ENCODE assay signal across 34 cellular contexts in genomic region chr9:108434502-108434901, GRCh38.
A peak's percentile ranks its signal among the peaks of the same experiment; 100 is the strongest.
DNase-seq lines count a peak whose midpoint lies in the region; TF ChIP-seq lines count a peak whose summit lies in the region.
"Had no signal": no experiment of that assay in that cellular context is flagged by ENCODE, and none has a peak within 500 bp of the region (broad histone marks: within the 10 kb centered on the region; RNA-seq: fewer than 3 reads in every experiment).

No MANE protein-coding gene starts in this region.

- no peak overlapping the region for H3K27ac ChIP-seq in coronary artery
- H3K27ac ChIP-seq: A549, cardiac muscle cell, gastrocnemius medialis, right atrium auricular region, SJSA1, stomach, vagina, VCaP had no signal

- TF ChIP-seq CTCF in AG10803 (conservative IDR thresholded peaks at IDR 0.05; ENCODE audit: low read length) (no peak), cardiac fibroblast (IDR thresholded peaks at IDR 0.05; ENCODE audit: low read depth, low read length) (no peak), coronary artery (IDR thresholded peaks at IDR 0.05) (no peak)

- intact Hi-C loops in cardiac septum (cut with DNase I): loop anchor here (10.0 kb wide), 1 partner anchor 950 kb away; the partner anchor contains the start of gene KLF4

- DNase-seq in AG10803 (ENCODE audit: low read depth) (peak; percentile 29), HS-5 (ENCODE audit: low read depth) (peak; percentile 61), cardiac fibroblast (ENCODE audit: low read depth in 2 of 2) (peak; percentile 49 to 58), kidney tubule cell (ENCODE audit: low spot score) (peak; percentile 14), cardiac septum (ENCODE audit: low spot score) (no peak), coronary artery (ENCODE audit: low spot score) (no peak), NCI-H146 treated with DMSO at 0.1 percent for 48 hours (lab: John Stamatoyannopoulos, UW; ENCODE audit: unreplicated experiment) (no peak), NCI-H1417 (lab: John Stamatoyannopoulos, UW) (no peak)
- DNase-seq: activated CD4-positive, alpha-beta T cell treated with anti-CD3 and anti-CD28 coated beads for 36 hours; activated CD8-positive, alpha-beta T cell treated with anti-CD3 and anti-CD28 coated beads, Interleukin-2, amount 10 ng/mL, durations not matched to agents 7 days and 5 days; anterior cingulate cortex; BE2C; CD8-positive, alpha-beta memory T cell; effector memory CD8-positive, alpha-beta T cell; gastrocnemius medialis; KBM-7; kidney glomerular epithelial cell; mammary epithelial cell; MG63; NCI-H1105 treated with DMSO at 0.1 percent for 48 hours; NCI-H2081; NCI-H2227 treated with DMSO at 0.1 percent for 48 hours; posterior cingulate gyrus; stimulated activated CD4-positive, alpha-beta T cell treated with anti-CD3 and anti-CD28 coated beads, Interleukin-12 subunit alpha, Interleukin-12 subunit beta, amount 100 ng/mL, for 4 hours; stimulated activated CD4-positive, alpha-beta T cell treated with anti-CD3 and anti-CD28 coated beads, Interleukin-2, amount 100 ng/mL, for 48 hours; stomach; T-helper 9 cell had no signal

- H3K4me3 ChIP-seq in AG10803 (ENCODE audit: low read length) (no peak overlapping the region), cardiac fibroblast (replicated peaks in 1 of 2; ENCODE audit: low read depth in 2 of 2, low read length in 2 of 2) (no peak overlapping the region), coronary artery (no peak overlapping the region)
- H3K4me3 ChIP-seq: A549, cardiac muscle cell, gastrocnemius medialis, GM12878, MG63, right atrium auricular region, SJSA1, stomach, vagina had no signal

Comparison
In these comparisons a context has a peak if more than half of its experiments do, and no peak if none do; other contexts are left out.
1. DNase-seq: peak in AG10803 (single experiment), HS-5 (single experiment), cardiac fibroblast (2 of 2) and kidney tubule cell (single experiment); none in cardiac septum (single experiment), coronary artery (single experiment), NCI-H146 treated with DMSO at 0.1 percent for 48 hours (single experiment) and NCI-H1417 (0 of 3).